In genomic region chr2:73156539-73157124, GRCh38 we compare ENCODE assay signal across 9 cellular contexts. TPM values are rescaled to one million over a fixed set of nuclear protein-coding genes. Genes with fewer than 3 reads are reported as not detected.
DNase-seq lines count a peak whose midpoint lies in the region; ATAC-seq and TF ChIP-seq lines count a peak whose summit lies in the region.
"Had no signal": no experiment of that assay in that cellular context is flagged by ENCODE, and none has a peak within 500 bp of the region (broad histone marks: within the 10 kb centered on the region; RNA-seq: fewer than 3 reads in every experiment).

No MANE protein-coding gene starts in this region.

- H3K27me3 ChIP-seq in DND-41 (ENCODE audit: insufficient read depth, low read length, poor library complexity) (peaks cover 6% of the 10 kb centered on the region), mesendoderm (ENCODE audit: insufficient read depth, low read length, poor library complexity) (no peaks in the 10 kb centered on the region), thyroid gland (peaks cover 10% of the 10 kb centered on the region)

- H4K8ac ChIP-seq in mesendoderm (ENCODE audit: low read depth, low read length): no peak overlapping the region

- no peak overlapping the region for H2AK5ac ChIP-seq in mesendoderm (ENCODE audit: low read length)

- H3K56ac ChIP-seq in mesendoderm (ENCODE audit: low read length): peak overlapping the region; percentile 73

- ATAC-seq in DND-41 (ENCODE audit: insufficient read depth, low read depth): no peak
- ATAC-seq in HG03521 (IDR thresholded peaks at IDR 0.05; ENCODE audit: unreplicated experiment): no peak
- ATAC-seq in GM19455 (IDR thresholded peaks at IDR 0.05; ENCODE audit: unreplicated experiment): no peak

- H2BK120ac ChIP-seq in mesendoderm (ENCODE audit: low read depth, low read length): no peak overlapping the region

- no peak for TF ChIP-seq POLR2A in thyroid gland (IDR thresholded peaks at IDR 0.05)

- no peak overlapping the region for H3K18ac ChIP-seq in mesendoderm (ENCODE audit: low read length)

- DNase-seq in DND-41 (no peak), epithelial cell of esophagus (ENCODE audit: low read depth) (peak; percentile 65), mesendoderm (peak; percentile 80), thyroid gland (peak; percentile 52 to 53)

- no peaks in the 10 kb centered on the region for H3K79me2 ChIP-seq in DND-41 (ENCODE audit: insufficient read depth, low read length)
- H3K79me2 ChIP-seq in mesendoderm (ENCODE audit: control insufficient read depth, insufficient read depth, low read length): no peaks in the 10 kb centered on the region

- no CpG with 5 or more reads among the region's 24 CpGs for WGBS in mesendoderm (ENCODE audit: extremely low coverage, insufficient coverage, low lambda C conversion rate)
- WGBS in thyroid gland, 2 donors: 11 to 12% methylated on average over 9 to 18 of the region's 24 CpGs

- peak; percentile 45 for TF ChIP-seq CTCF in DND-41 (IDR thresholded peaks at IDR 0.05; ENCODE audit: borderline replicate concordance, extremely low read depth, low read length, poor library complexity, severe bottlenecking)
- peak; percentile 47 for TF ChIP-seq CTCF in LNCAP (IDR thresholded peaks at IDR 0.05)
- peak; percentile 84 for TF ChIP-seq CTCF in WI38 (IDR thresholded peaks at IDR 0.05; ENCODE audit: low read depth, low read length)
- peak; percentile 63 for TF ChIP-seq CTCF in epithelial cell of esophagus (IDR thresholded peaks at IDR 0.05; ENCODE audit: insufficient read depth, low read depth, low read length, missing control alignments)
- TF ChIP-seq CTCF in thyroid gland (IDR thresholded peaks at IDR 0.05): peak in 5 of 6 experiments; percentile 20 to 75 (median 52)

- H3K79me1 ChIP-seq in mesendoderm (ENCODE audit: low read length): no peaks in the 10 kb centered on the region

- intact Hi-C loops in thyroid gland (cut with DNase I): no loop called here

- H3K4me2 ChIP-seq in DND-41 (ENCODE audit: insufficient read depth, low read length) (no peak overlapping the region), mesendoderm (ENCODE audit: low read length) (peak overlapping the region; percentile 66)

- no peak overlapping the region for H4K5ac ChIP-seq in mesendoderm (ENCODE audit: low read length)

- no peak overlapping the region for H2BK15ac ChIP-seq in mesendoderm (replicated peaks; ENCODE audit: low read depth)

- no peak overlapping the region for H2BK5ac ChIP-seq in mesendoderm (ENCODE audit: low read length)

- H3K4me3 ChIP-seq in DND-41 (ENCODE audit: low read depth in 1 of 2, low read length in 2 of 2): no peak overlapping the region
- no peak overlapping the region; the same call in 1 of the 2 replicates for H3K4me3 ChIP-seq in WI38 (ENCODE audit: low read depth, low read length)
- no peak overlapping the region for H3K4me3 ChIP-seq in epithelial cell of esophagus (ENCODE audit: low read length)
- H3K4me3 ChIP-seq in mesendoderm (ENCODE audit: low read length): peak overlapping the region; percentile 32
- H3K4me3 ChIP-seq in thyroid gland (replicated peaks in 1 of 3): no peak overlapping the region

- H4K20me1 ChIP-seq in DND-41 (ENCODE audit: insufficient read depth, low read length): no peaks in the 10 kb centered on the region

- H3K9me3 ChIP-seq in DND-41 (ENCODE audit: insufficient read depth, low read length, severe bottlenecking) (no peaks in the 10 kb centered on the region), thyroid gland (no peaks in the 10 kb centered on the region)

- H2AFZ ChIP-seq in DND-41 (ENCODE audit: low read depth, low read length): no peak overlapping the region

- H3K27ac ChIP-seq in DND-41 (ENCODE audit: low read length) (no peak overlapping the region), mesendoderm (ENCODE audit: low read depth, low read length) (no peak overlapping the region), thyroid gland (no peak overlapping the region)

- H3K23ac ChIP-seq in mesendoderm (ENCODE audit: low read length): no peak overlapping the region

- no peak overlapping the region for H3K4ac ChIP-seq in mesendoderm (ENCODE audit: low read depth, low read length)

- no peak overlapping the region for H3K9ac ChIP-seq in DND-41 (ENCODE audit: low read depth, low read length)
- H3K9ac ChIP-seq in mesendoderm (ENCODE audit: low read length): peak overlapping the region; percentile 64

- H3K4me1 ChIP-seq in DND-41 (ENCODE audit: insufficient read depth, low read length) (no peaks in the 10 kb centered on the region), mesendoderm (ENCODE audit: control insufficient read depth, low read depth, low read length) (no peaks in the 10 kb centered on the region), thyroid gland (peaks cover 0 to 7% of the 10 kb centered on the region in 2 donors)

- H3K36me3 ChIP-seq in DND-41 (ENCODE audit: insufficient read depth, low read length) (no peaks in the 10 kb centered on the region), mesendoderm (ENCODE audit: control insufficient read depth, insufficient read depth, low read length) (no peaks in the 10 kb centered on the region), thyroid gland (no peaks in the 10 kb centered on the region)

RNA-seq across cellular contexts. Expression of gene RAB11FIP5, which starts 43.9 kb away (rescaled TPM):
- polyA plus RNA-seq in mesendoderm (2013, experiment 1 of 2): 4.4 TPM
- 4.5 TPM for polyA plus RNA-seq in mesendoderm (2013, experiment 2 of 2)
- 10 to 100 TPM; 34.4 to 39.4 (median 37.3) TPM for total RNA-seq in thyroid gland

RNA-seq across cellular contexts. Expression of gene NOTO, which starts 45.7 kb away (rescaled TPM):
- 0.03 TPM for polyA plus RNA-seq in mesendoderm (2013, experiment 1 of 2)
- polyA plus RNA-seq in mesendoderm (2013, experiment 2 of 2): 0.01 TPM
- not detected for total RNA-seq in thyroid gland
- total RNA-seq: T-helper 1 cell treated with Interleukin-12 subunit alpha and Interleukin-12 subunit beta and Interleukin-4 antibody, amounts not matched to agents 30 ng/mL and 1 ng/mL, for 36 hours had no signal

RNA-seq across cellular contexts. Expression of gene SMYD5, which starts 57.4 kb away (rescaled TPM):
- 43.1 TPM for polyA plus RNA-seq in mesendoderm (2013, experiment 1 of 2)
- 42.7 TPM for polyA plus RNA-seq in mesendoderm (2013, experiment 2 of 2)
- 10 to 100 TPM; 14.4 to 18.1 (median 16.2) TPM for total RNA-seq in thyroid gland
